1 cellular context compared by ENCODE assay signal in genomic region chr5:81301221-81302015, GRCh38.
TF ChIP-seq lines count a peak whose summit lies in the region.

Gene ZCCHC9 (plus strand): TSS chr5:81301587. CDS start chr5:81304758, 3,171 bp downstream.

TF ChIP-seq in WTC11, 78 proteins besides CTCF, POLR2A, EP300 and RAD21 (continued from another document):
- TF ChIP-seq FOXK1 (CRISPR knock-in tag; IDR thresholded peaks at IDR 0.05) (peak; percentile 98), NFYB (CRISPR knock-in tag; conservative IDR thresholded peaks at IDR 0.05; ENCODE audit: low read depth) (no peak), SOX15 (CRISPR knock-in tag; IDR thresholded peaks at IDR 0.05) (no peak), ETV6 (CRISPR knock-in tag; IDR thresholded peaks at IDR 0.05) (peak; percentile 97), ZNF532 (CRISPR knock-in tag; IDR thresholded peaks at IDR 0.05; ENCODE audit: borderline replicate concordance) (0 out of 2 replicates have a peak, but pooled peaks have one; percentile 14), EMX1 (CRISPR knock-in tag; IDR thresholded peaks at IDR 0.05) (no peak)
TF ChIP-seq in WTC11: peak in this region for 21.
